In the genomic region with DNA sequence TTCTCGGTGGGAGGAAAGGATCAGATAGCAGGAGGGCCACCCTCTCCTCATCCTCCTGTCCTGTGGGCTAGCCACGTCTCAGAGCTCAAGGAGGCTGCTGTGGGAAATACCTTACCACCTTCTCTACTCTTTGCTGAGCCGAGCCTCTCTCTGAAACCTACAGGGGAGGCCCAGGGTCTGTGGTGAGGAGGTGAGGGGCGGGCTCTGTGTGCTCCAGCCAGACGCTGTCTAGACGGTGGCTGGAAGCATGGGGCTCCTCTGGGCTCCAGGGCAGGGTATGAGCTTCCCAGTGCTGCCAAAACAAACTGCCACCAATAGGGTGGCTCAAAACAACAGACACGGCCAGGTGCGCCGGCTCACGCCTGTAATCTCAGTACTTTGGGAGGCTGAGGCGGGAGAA, we compare ENCODE assay signal across 17 cellular contexts. TPM values are rescaled to one million over a fixed set of nuclear protein-coding genes. Genes with fewer than 3 reads are reported as not detected.
A peak's percentile ranks its signal among the peaks of the same experiment; 100 is the strongest.
DNase-seq lines count a peak whose midpoint lies in the region; ATAC-seq lines count a peak whose summit lies in the region.
"Had no signal": no experiment of that assay in that cellular context is flagged by ENCODE, and none has a peak within 500 bp of the region (broad histone marks: within the 10 kb centered on the region; RNA-seq: fewer than 3 reads in every experiment).

No MANE protein-coding gene starts in this region.

- H3K27ac ChIP-seq in mesendoderm (ENCODE audit: low read depth, low read length) = no peak overlapping the region
- H3K27ac ChIP-seq: BLaER1 treated with 17β-estradiol and CSF1 and Interleukin-3, amounts not matched to agents 10 nM and 100 nM had no signal

- no peaks in the 10 kb centered on the region for H3K36me3 ChIP-seq in mesendoderm (ENCODE audit: control insufficient read depth, insufficient read depth, low read length)
- H3K36me3 ChIP-seq: BLaER1 treated with 17β-estradiol and CSF1 and Interleukin-3, amounts not matched to agents 10 nM and 100 nM had no signal

- no peaks in the 10 kb centered on the region for H3K9me3 Mint-ChIP-seq in activated naive CD8-positive, alpha-beta T cell treated with anti-CD3 and anti-CD28 coated beads, Interleukin-2, amount 10 ng/mL, durations not matched to agents 7 days and 5 days
- no peaks in the 10 kb centered on the region for H3K9me3 Mint-ChIP-seq in activated naive CD8-positive, alpha-beta T cell treated with anti-CD3 and anti-CD28 coated beads, Interleukin-2, amount 50 U/mL, for 24 hours
- no peaks in the 10 kb centered on the region for H3K9me3 Mint-ChIP-seq in effector memory CD8-positive, alpha-beta T cell
- H3K9me3 Mint-ChIP-seq: HFFc6 had no signal

- no peaks in the 10 kb centered on the region for H3K79me1 ChIP-seq in mesendoderm (ENCODE audit: low read length)

- H3K4me3 Mint-ChIP-seq in activated naive CD8-positive, alpha-beta T cell treated with anti-CD3 and anti-CD28 coated beads, Interleukin-2, amount 10 ng/mL, durations not matched to agents 7 days and 5 days = no peak overlapping the region
- no peak overlapping the region for H3K4me3 Mint-ChIP-seq in activated naive CD8-positive, alpha-beta T cell treated with anti-CD3 and anti-CD28 coated beads, Interleukin-2, amount 50 U/mL, for 24 hours
- no peak overlapping the region for H3K4me3 Mint-ChIP-seq in T-helper 17 cell
- H3K4me3 Mint-ChIP-seq in effector memory CD8-positive, alpha-beta T cell = no peak overlapping the region
- H3K4me3 Mint-ChIP-seq: CD4-positive, alpha-beta memory T cell; HFFc6 had no signal

- DNase-seq in activated naive CD8-positive, alpha-beta T cell treated with anti-CD3 and anti-CD28 coated beads, Interleukin-2, amount 10 ng/mL, durations not matched to agents 7 days and 5 days = no peak
- no peak for DNase-seq in activated naive CD8-positive, alpha-beta T cell treated with anti-CD3 and anti-CD28 coated beads, Interleukin-2, amount 50 U/mL, for 24 hours
- no peak for DNase-seq in T-helper 17 cell
- DNase-seq in mesendoderm = peak; percentile 30
- no peak for DNase-seq in GF-D8 (lab: John Stamatoyannopoulos, UW)
- DNase-seq in amygdala (lab: John Stamatoyannopoulos, UW) = no peak
- no peak for DNase-seq in effector memory CD8-positive, alpha-beta T cell
- DNase-seq: ACHN; CD4-positive, alpha-beta memory T cell; COR-L47; DMS153; DMS79 treated with DMSO at 0.1 percent for 48 hours; HCEC 1CT; HFFc6 had no signal

- H3K4me3 ChIP-seq in mesendoderm (ENCODE audit: low read length) = no peak overlapping the region
- H3K4me3 ChIP-seq: BLaER1 treated with 17β-estradiol and CSF1 and Interleukin-3, amounts not matched to agents 10 nM and 100 nM had no signal

- H3K4ac ChIP-seq in mesendoderm (ENCODE audit: low read depth, low read length) = no peak overlapping the region

- H3K79me2 ChIP-seq in mesendoderm (ENCODE audit: control insufficient read depth, insufficient read depth, low read length) = no peaks in the 10 kb centered on the region

- ATAC-seq in activated naive CD8-positive, alpha-beta T cell treated with anti-CD3 and anti-CD28 coated beads, Interleukin-2, amount 10 ng/mL, durations not matched to agents 7 days and 5 days (ENCODE audit: low read depth) = peak; percentile 24
- ATAC-seq in activated naive CD8-positive, alpha-beta T cell treated with anti-CD3 and anti-CD28 coated beads, Interleukin-2, amount 50 U/mL, for 24 hours = no peak
- ATAC-seq in T-helper 17 cell = peak; percentile 50
- ATAC-seq in effector memory CD8-positive, alpha-beta T cell (replicated peaks) = no peak

- POLR2A ChIA-PET in activated naive CD8-positive, alpha-beta T cell treated with anti-CD3 and anti-CD28 coated beads, Interleukin-2, amount 10 ng/mL, durations not matched to agents 7 days and 5 days (lab: Charles Lee) = interaction anchor here (1.4 kb wide), 1 partner anchor 9 kb away, joined by 3 read pairs; no protein-coding TSS in a partner anchor

- no peaks in the 10 kb centered on the region for H3K27me3 Mint-ChIP-seq in activated naive CD8-positive, alpha-beta T cell treated with anti-CD3 and anti-CD28 coated beads, Interleukin-2, amount 10 ng/mL, durations not matched to agents 7 days and 5 days
- no peaks in the 10 kb centered on the region for H3K27me3 Mint-ChIP-seq in activated naive CD8-positive, alpha-beta T cell treated with anti-CD3 and anti-CD28 coated beads, Interleukin-2, amount 50 U/mL, for 24 hours
- H3K27me3 Mint-ChIP-seq in T-helper 17 cell = no peaks in the 10 kb centered on the region
- no peaks in the 10 kb centered on the region for H3K27me3 Mint-ChIP-seq in effector memory CD8-positive, alpha-beta T cell
- H3K27me3 Mint-ChIP-seq: CD4-positive, alpha-beta memory T cell had no signal

- H3K18ac ChIP-seq in mesendoderm (ENCODE audit: low read length) = no peak overlapping the region

- H3K9me3 ChIP-seq in T-helper 17 cell (ENCODE audit: control insufficient read depth, low read length, poor library complexity, severe bottlenecking) = no peaks in the 10 kb centered on the region
- H3K9me3 ChIP-seq: BLaER1 treated with 17β-estradiol and CSF1 and Interleukin-3, amounts not matched to agents 10 nM and 100 nM had no signal

- peaks cover 29% of the 10 kb centered on the region for H3K4me1 Mint-ChIP-seq in activated naive CD8-positive, alpha-beta T cell treated with anti-CD3 and anti-CD28 coated beads, Interleukin-2, amount 10 ng/mL, durations not matched to agents 7 days and 5 days
- peaks cover 36% of the 10 kb centered on the region for H3K4me1 Mint-ChIP-seq in activated naive CD8-positive, alpha-beta T cell treated with anti-CD3 and anti-CD28 coated beads, Interleukin-2, amount 50 U/mL, for 24 hours
- H3K4me1 Mint-ChIP-seq in T-helper 17 cell = peaks cover 28% of the 10 kb centered on the region
- peaks cover 0 to 4% of the 10 kb centered on the region in 2 donors for H3K4me1 Mint-ChIP-seq in effector memory CD8-positive, alpha-beta T cell (ENCODE audit: low read depth in 2 of 2)

- no peaks in the 10 kb centered on the region for H3K4me1 ChIP-seq in mesendoderm (ENCODE audit: control insufficient read depth, low read depth, low read length)
- H3K4me1 ChIP-seq: BLaER1 treated with 17β-estradiol and CSF1 and Interleukin-3, amounts not matched to agents 10 nM and 100 nM had no signal

- no peak overlapping the region for H3K23ac ChIP-seq in mesendoderm (ENCODE audit: low read length)

- no peak overlapping the region for H2BK5ac ChIP-seq in mesendoderm (ENCODE audit: low read length)

- H2BK120ac ChIP-seq in mesendoderm (ENCODE audit: low read depth, low read length) = no peak overlapping the region

- no peaks in the 10 kb centered on the region for H3K27me3 ChIP-seq in mesendoderm (ENCODE audit: insufficient read depth, low read length, poor library complexity)
- H3K27me3 ChIP-seq: BLaER1 treated with 17β-estradiol and CSF1 and Interleukin-3, amounts not matched to agents 10 nM and 100 nM had no signal

- no peak overlapping the region for H3K9ac ChIP-seq in mesendoderm (ENCODE audit: low read length)
- H3K9ac ChIP-seq: BLaER1 treated with 17β-estradiol and CSF1 and Interleukin-3, amounts not matched to agents 10 nM and 100 nM had no signal

- H2AK5ac ChIP-seq in mesendoderm (ENCODE audit: low read length) = no peak overlapping the region

- H2BK15ac ChIP-seq in mesendoderm (replicated peaks; ENCODE audit: low read depth) = no peak overlapping the region

- no peak overlapping the region for H3K27ac Mint-ChIP-seq in activated naive CD8-positive, alpha-beta T cell treated with anti-CD3 and anti-CD28 coated beads, Interleukin-2, amount 10 ng/mL, durations not matched to agents 7 days and 5 days
- H3K27ac Mint-ChIP-seq in activated naive CD8-positive, alpha-beta T cell treated with anti-CD3 and anti-CD28 coated beads, Interleukin-2, amount 50 U/mL, for 24 hours = no peak overlapping the region
- H3K27ac Mint-ChIP-seq in T-helper 17 cell = peak overlapping the region; percentile 24
- peak overlapping the region in 1 of 2 donors; percentile 32 for H3K27ac Mint-ChIP-seq in effector memory CD8-positive, alpha-beta T cell
- H3K27ac Mint-ChIP-seq: HFFc6 had no signal

- no peak overlapping the region for H3K56ac ChIP-seq in mesendoderm (ENCODE audit: low read length)

- peaks cover 24% of the 10 kb centered on the region for H3K36me3 Mint-ChIP-seq in activated naive CD8-positive, alpha-beta T cell treated with anti-CD3 and anti-CD28 coated beads, Interleukin-2, amount 10 ng/mL, durations not matched to agents 7 days and 5 days
- H3K36me3 Mint-ChIP-seq in activated naive CD8-positive, alpha-beta T cell treated with anti-CD3 and anti-CD28 coated beads, Interleukin-2, amount 50 U/mL, for 24 hours (ENCODE audit: low read depth) = peaks cover 9% of the 10 kb centered on the region
- H3K36me3 Mint-ChIP-seq in T-helper 17 cell (ENCODE audit: low read depth) = peaks cover 7% of the 10 kb centered on the region
- peaks cover 8% of the 10 kb centered on the region for H3K36me3 Mint-ChIP-seq in effector memory CD8-positive, alpha-beta T cell (ENCODE audit: insufficient read depth)

- WGBS in mesendoderm (ENCODE audit: extremely low coverage, insufficient coverage, low lambda C conversion rate) = no CpG with 5 or more reads among the region's 11 CpGs

- H4K5ac ChIP-seq in mesendoderm (ENCODE audit: low read length) = no peak overlapping the region

- no peak overlapping the region for H4K8ac ChIP-seq in mesendoderm (ENCODE audit: low read depth, low read length)

- no peak overlapping the region for H3K4me2 ChIP-seq in mesendoderm (ENCODE audit: low read length)
- H3K4me2 ChIP-seq: BLaER1 treated with 17β-estradiol and CSF1 and Interleukin-3, amounts not matched to agents 10 nM and 100 nM had no signal

RNA-seq across cellular contexts. Expression of a gene that starts 5.5 kb away (rescaled TPM):
- total RNA-seq in activated naive CD8-positive, alpha-beta T cell treated with anti-CD3 and anti-CD28 coated beads, Interleukin-2, amount 10 ng/mL, durations not matched to agents 7 days and 5 days = 1 to 10 TPM; 1.8 to 2.2 TPM
- under 1 TPM; 0.31 to 0.92 TPM for total RNA-seq in T-helper 17 cell
- polyA plus RNA-seq in mesendoderm (2013, experiment 1 of 2) = 0.03 TPM
- not detected for polyA plus RNA-seq in mesendoderm (2013, experiment 2 of 2)
- total RNA-seq: A172, H4, HFFc6 had no signal
- polyA plus RNA-seq: CD4-positive, alpha-beta memory T cell had no signal

RNA-seq across cellular contexts. Expression of a gene that starts 34.7 kb away (rescaled TPM):
- 100 to 1,000 TPM; 223 to 232 TPM for total RNA-seq in activated naive CD8-positive, alpha-beta T cell treated with anti-CD3 and anti-CD28 coated beads, Interleukin-2, amount 10 ng/mL, durations not matched to agents 7 days and 5 days
- 100 to 1,000 TPM in 1 of 2 donors, 10 to 100 TPM in 1; 76.4 to 107 TPM for total RNA-seq in T-helper 17 cell
- 1.2 TPM for polyA plus RNA-seq in mesendoderm (2013, experiment 1 of 2)
- 1.2 TPM for polyA plus RNA-seq in mesendoderm (2013, experiment 2 of 2)
- total RNA-seq: A172, HFFc6 had no signal

Comparison
In these comparisons a context has a peak if more than half of its experiments do, and no peak if none do; other contexts are left out.
1. ATAC-seq: peak in activated naive CD8-positive, alpha-beta T cell treated with anti-CD3 and anti-CD28 coated beads, Interleukin-2, amount 10 ng/mL, durations not matched to agents 7 days and 5 days (single experiment) and T-helper 17 cell (single experiment); none in activated naive CD8-positive, alpha-beta T cell treated with anti-CD3 and anti-CD28 coated beads, Interleukin-2, amount 50 U/mL, for 24 hours (single experiment) and effector memory CD8-positive, alpha-beta T cell (single experiment).